ENCODE assay signal across 26 cellular contexts in the genomic region with DNA sequence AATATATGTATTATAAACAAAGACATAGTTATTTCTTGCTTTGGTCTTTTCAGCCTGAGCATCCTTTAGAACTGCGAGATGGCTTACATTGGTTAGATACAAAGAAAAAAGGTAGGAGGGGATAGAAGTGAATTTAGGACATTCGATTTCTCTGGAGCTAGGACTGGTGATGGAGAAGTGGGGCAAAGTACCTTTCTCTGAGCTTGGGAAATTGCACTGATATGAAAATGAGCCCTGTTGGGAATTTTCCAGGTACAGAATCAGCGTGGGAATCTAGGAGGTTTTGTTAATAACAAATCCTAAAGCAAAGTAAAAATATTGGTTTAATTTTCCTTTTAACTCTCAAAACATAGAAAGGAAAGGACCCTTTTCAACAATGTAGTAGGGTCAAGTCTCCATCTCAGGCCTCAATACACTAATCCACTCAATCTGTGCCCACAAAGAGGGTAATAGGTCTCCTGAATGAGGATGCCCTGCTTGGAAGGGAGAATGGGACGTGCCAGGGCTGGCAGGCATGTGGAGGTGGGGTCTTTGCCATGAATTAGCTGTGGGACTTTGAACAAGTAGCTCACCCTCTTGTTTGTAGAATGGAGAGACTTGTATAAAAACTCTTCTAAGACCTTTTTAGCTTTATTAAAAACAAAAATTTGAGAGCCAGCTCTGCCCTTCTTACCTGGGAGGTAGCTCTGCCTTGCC. TPM values are rescaled to one million over a fixed set of nuclear protein-coding genes. Genes with fewer than 3 reads are reported as not detected.
DNase-seq lines count a peak whose midpoint lies in the region; ATAC-seq, FAIRE-seq and TF ChIP-seq lines count a peak whose summit lies in the region.
"Had no signal": no experiment of that assay in that cellular context is flagged by ENCODE, and none has a peak within 500 bp of the region (broad histone marks: within the 10 kb centered on the region; RNA-seq: fewer than 3 reads in every experiment).

No MANE protein-coding gene starts in this region.

- no peak overlapping the region for H3K4me3 Mint-ChIP-seq in nephron
- no peak overlapping the region for H3K4me3 Mint-ChIP-seq in nephron progenitor cell
- H3K4me3 Mint-ChIP-seq: activated naive CD4-positive, alpha-beta T cell treated with anti-CD3 and anti-CD28 coated beads, Interleukin-2, amount 10 ng/mL, durations not matched to agents 7 days and 5 days; activated T-cell treated with anti-CD3 and anti-CD28 coated beads, Interleukin-2, amount 50 U/mL, for 4 hours; endodermal cell; stimulated activated effector memory CD8-positive, alpha-beta T cell treated with anti-CD3 and anti-CD28 coated beads, Interleukin-12 subunit alpha, Interleukin-12 subunit beta, amount 100 ng/mL, for 72 hours had no signal

- H3K9me3 Mint-ChIP-seq in nephron (no peaks in the 10 kb centered on the region), nephron progenitor cell (peaks cover 3% of the 10 kb centered on the region)
- H3K9me3 Mint-ChIP-seq: activated naive CD4-positive, alpha-beta T cell treated with anti-CD3 and anti-CD28 coated beads, Interleukin-2, amount 10 ng/mL, durations not matched to agents 7 days and 5 days; activated T-cell treated with anti-CD3 and anti-CD28 coated beads, Interleukin-2, amount 50 U/mL, for 4 hours; stimulated activated effector memory CD8-positive, alpha-beta T cell treated with anti-CD3 and anti-CD28 coated beads, Interleukin-12 subunit alpha, Interleukin-12 subunit beta, amount 100 ng/mL, for 72 hours had no signal

- no peak for DNase-seq in left ventricle myocardium inferior
- no peak for DNase-seq in Right ventricle myocardium superior
- no peak for DNase-seq in vagina (ENCODE audit: extremely low spot score in 2 of 2)
- DNase-seq in GM12891 (ENCODE audit: insufficient read length, low spot score): no peak
- DNase-seq in nephron progenitor cell: no peak
- no peak for DNase-seq in brain microvascular endothelial cell
- DNase-seq: activated CD8-positive, alpha-beta memory T cell treated with anti-CD3 and anti-CD28 coated beads for 24 hours; activated naive CD4-positive, alpha-beta T cell treated with anti-CD3 and anti-CD28 coated beads, Interleukin-2, amount 10 ng/mL, durations not matched to agents 7 days and 5 days; activated T-cell treated with anti-CD3 and anti-CD28 coated beads, Interleukin-2, amount 50 U/mL, for 4 hours; Caco-2; DND-41; endodermal cell; midbrain; NCI-H1105 treated with DMSO at 0.1 percent for 48 hours; NCI-H2081 treated with DMSO at 0.1 percent for 48 hours; NCI-H446; SHP77; stimulated activated CD4-positive, alpha-beta T cell treated with anti-CD3 and anti-CD28 coated beads, Interleukin-1b, Interleukin-23, amount 100 ng/mL, for 48 hours; transverse colon had no signal

- no peak for ATAC-seq in Right ventricle myocardium superior (ENCODE audit: poor library complexity)
- ATAC-seq: activated T-cell treated with anti-CD3 and anti-CD28 coated beads, Interleukin-2, amount 50 U/mL, for 4 hours; gastroesophageal sphincter; stimulated activated effector memory CD8-positive, alpha-beta T cell treated with anti-CD3 and anti-CD28 coated beads, Interleukin-12 subunit alpha, Interleukin-12 subunit beta, amount 100 ng/mL, for 72 hours had no signal

- no peak for TF ChIP-seq CTCF in left ventricle myocardium inferior (IDR thresholded peaks at IDR 0.05; ENCODE audit: borderline replicate concordance)
- TF ChIP-seq CTCF in nephron (IDR thresholded peaks at IDR 0.05; ENCODE audit: unreplicated experiment in 3 of 3): no peak
- TF ChIP-seq CTCF in vagina (IDR thresholded peaks at IDR 0.05): no peak
- TF ChIP-seq CTCF in nephron progenitor cell (IDR thresholded peaks at IDR 0.05): no peak
- TF ChIP-seq CTCF in brain microvascular endothelial cell (IDR thresholded peaks at IDR 0.05; ENCODE audit: low read depth, low read length, missing control alignments): no peak

- peaks cover 68% of the 10 kb centered on the region for H3K4me1 ChIP-seq in left ventricle myocardium inferior
- H3K4me1 ChIP-seq in vagina: peaks cover 63% of the 10 kb centered on the region
- H3K4me1 ChIP-seq: Caco-2 had no signal

- H3K27ac Mint-ChIP-seq in nephron (peak overlapping the region in 2 of 3 experiments; percentile 57 to 74), nephron progenitor cell (no peak overlapping the region)
- H3K27ac Mint-ChIP-seq: activated naive CD4-positive, alpha-beta T cell treated with anti-CD3 and anti-CD28 coated beads, Interleukin-2, amount 10 ng/mL, durations not matched to agents 7 days and 5 days; stimulated activated effector memory CD8-positive, alpha-beta T cell treated with anti-CD3 and anti-CD28 coated beads, Interleukin-12 subunit alpha, Interleukin-12 subunit beta, amount 100 ng/mL, for 72 hours had no signal

- H3K27me3 ChIP-seq in left ventricle myocardium inferior (ENCODE audit: low read depth) (no peaks in the 10 kb centered on the region), vagina (no peaks in the 10 kb centered on the region), brain microvascular endothelial cell (replicated peaks) (no peaks in the 10 kb centered on the region)
- H3K27me3 ChIP-seq: BLaER1, gastroesophageal sphincter, transverse colon had no signal

- peak overlapping the region; percentile 85 for H3K27ac ChIP-seq in left ventricle myocardium inferior (replicated peaks)
- peak overlapping the region; percentile 33 for H3K27ac ChIP-seq in cingulate gyrus (ENCODE audit: low read depth, low read length)
- H3K27ac ChIP-seq in vagina: peak overlapping the region; percentile 32
- no peak overlapping the region for H3K27ac ChIP-seq in brain microvascular endothelial cell
- H3K27ac ChIP-seq: BLaER1 had no signal

- intact Hi-C loops in left ventricle myocardium inferior (cut with micrococcal nuclease): no loop called here
- intact Hi-C loops in Right ventricle myocardium superior (cut with DNase I): no loop called here
- intact Hi-C loops in vagina (cut with DNase I): no loop called here

- no peak for FAIRE-seq in GM12891 (lab: Jason Lieb, UNC)
- FAIRE-seq: GM12892, GM19239 had no signal

- in situ Hi-C loops in brain microvascular endothelial cell (cut with HindIII; ENCODE audit: low pct_ligation_motif_present, low sequenced_read_pairs): no loop called here

- H3K9me3 ChIP-seq in left ventricle myocardium inferior (replicated peaks) (no peaks in the 10 kb centered on the region), vagina (no peaks in the 10 kb centered on the region)
- H3K9me3 ChIP-seq: Caco-2, gastroesophageal sphincter, transverse colon had no signal

- H3K36me3 ChIP-seq in left ventricle myocardium inferior (no peaks in the 10 kb centered on the region), vagina (no peaks in the 10 kb centered on the region), brain microvascular endothelial cell (replicated peaks) (no peaks in the 10 kb centered on the region)
- H3K36me3 ChIP-seq: gastroesophageal sphincter, transverse colon had no signal

- H3K4me1 Mint-ChIP-seq in nephron (peaks cover 34% of the 10 kb centered on the region), nephron progenitor cell (peaks cover 21% of the 10 kb centered on the region)

- TF ChIP-seq POLR2A in vagina (IDR thresholded peaks at IDR 0.05) (no peak), GM12891 (IDR thresholded peaks at IDR 0.05; ENCODE audit: low read depth, low read length) (no peak)

- H3K36me3 Mint-ChIP-seq in nephron (ENCODE audit: low read depth) (peaks cover 22% of the 10 kb centered on the region), nephron progenitor cell (ENCODE audit: low read depth) (peaks cover 27% of the 10 kb centered on the region)

- H3K27me3 Mint-ChIP-seq in nephron (ENCODE audit: low read depth): no peaks in the 10 kb centered on the region
- H3K27me3 Mint-ChIP-seq in nephron progenitor cell (ENCODE audit: low read depth, poor library complexity): no peaks in the 10 kb centered on the region
- H3K27me3 Mint-ChIP-seq: activated naive CD4-positive, alpha-beta T cell treated with anti-CD3 and anti-CD28 coated beads, Interleukin-2, amount 10 ng/mL, durations not matched to agents 7 days and 5 days had no signal

- H3K4me3 ChIP-seq in left ventricle myocardium inferior (no peak overlapping the region), vagina (no peak overlapping the region), brain microvascular endothelial cell (ENCODE audit: low read depth, low read length) (no peak overlapping the region)
- H3K4me3 ChIP-seq: BLaER1, gastroesophageal sphincter, transverse colon had no signal

TF ChIP-seq in GM12891, 5 proteins besides CTCF, POLR2A, EP300 and RAD21:
- TF ChIP-seq TAF1 (IDR thresholded peaks at IDR 0.05; ENCODE audit: low read depth, low read length) (no peak), POLR2AphosphoS5 (IDR thresholded peaks at IDR 0.05; ENCODE audit: low read depth, low read length) (no peak), PAX5 (IDR thresholded peaks at IDR 0.05; ENCODE audit: insufficient read depth, low read length, severe bottlenecking) (no peak), POU2F2 (IDR thresholded peaks at IDR 0.05; ENCODE audit: low read depth, low read length) (no peak), SPI1 (IDR thresholded peaks at IDR 0.05; ENCODE audit: low read depth, low read length) (no peak)
TF ChIP-seq in GM12891: peak in this region for 0.

RNA-seq across cellular contexts. Expression of a gene that starts 17.7 kb away (rescaled TPM):
- total RNA-seq in left ventricle myocardium inferior (28.7 TPM), Right ventricle myocardium superior (24.9 TPM), vagina (63.1 TPM)
- polyA plus RNA-seq in GM12891 (2012; ENCODE audit: low read depth, missing spikeins): 0.33 TPM
